Comparison of ENCODE assay signal across 18 cellular contexts in genomic region chr4:12138478-12138877, GRCh38.
"Had no signal": no experiment of that assay in that cellular context is flagged by ENCODE, and none has a peak within 500 bp of the region (broad histone marks: within the 10 kb centered on the region; RNA-seq: fewer than 3 reads in every experiment).

No MANE protein-coding gene starts in this region.

- H3K27ac ChIP-seq: epithelial cell of prostate, esophagus muscularis mucosa, gastrocnemius medialis, right atrium auricular region, sigmoid colon, skin epidermis had no signal

- H3K36me3 ChIP-seq: esophagus muscularis mucosa, gastrocnemius medialis, right atrium auricular region, sigmoid colon had no signal

- H3K4me3 ChIP-seq: esophagus muscularis mucosa, gastrocnemius medialis, right atrium auricular region, sigmoid colon, skin epidermis had no signal

- H3K4me1 ChIP-seq: esophagus muscularis mucosa, gastrocnemius medialis, right atrium auricular region, sigmoid colon had no signal

- H3K27me3 ChIP-seq: esophagus muscularis mucosa, gastrocnemius medialis, right atrium auricular region, sigmoid colon had no signal

- ATAC-seq: effector memory CD8-positive, alpha-beta T cell; gastrocnemius medialis; natural killer cell had no signal

- DNase-seq: effector memory CD8-positive, alpha-beta T cell; gastrocnemius medialis; glutamatergic neuron; hippocampal formation; kidney glomerular epithelial cell; mammary epithelial cell; natural killer cell; sigmoid colon; stimulated activated CD4-positive, alpha-beta T cell treated with anti-CD3 and anti-CD28 coated beads, Interleukin-2, amount 100 ng/mL, for 24 hours; stimulated activated CD4-positive, alpha-beta T cell treated with anti-CD3 and anti-CD28 coated beads, Interleukin-4, amount 100 ng/mL, for 4 hours; stimulated activated naive CD4-positive, alpha-beta T cell; trophoblast cell had no signal

- FAIRE-seq: colon, islet of Langerhans had no signal
